In the genomic region with DNA sequence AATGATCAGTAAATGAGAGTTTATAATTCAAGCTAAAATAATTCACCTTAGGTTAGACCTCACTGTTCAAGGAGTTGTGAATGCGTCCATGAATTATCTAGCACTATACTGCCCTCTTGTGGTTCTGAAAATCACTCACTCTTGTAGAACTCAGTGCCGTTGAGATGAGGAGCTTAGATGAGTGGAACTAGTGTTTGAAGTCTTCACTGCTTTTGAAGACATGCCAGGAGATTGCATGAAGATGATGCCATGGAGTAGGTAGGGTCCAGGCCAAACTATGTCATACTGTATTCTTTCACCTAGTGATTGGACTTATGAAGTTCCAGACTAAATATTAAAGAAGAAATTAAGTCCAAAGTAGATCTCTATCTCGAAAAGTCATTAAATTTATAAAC, we compare ENCODE assay signal across 8 cellular contexts. TPM values are rescaled to one million over a fixed set of nuclear protein-coding genes. Genes with fewer than 3 reads are reported as not detected.
DNase-seq lines count a peak whose midpoint lies in the region; ATAC-seq, FAIRE-seq and TF ChIP-seq lines count a peak whose summit lies in the region.

No MANE protein-coding gene starts in this region.

- intact Hi-C loops in dorsolateral prefrontal cortex (cut with DNase I) = loop anchor here (2.0 to 10.0 kb wide), 3 partner anchors 28 to 300 kb away; partner anchors contain the start of genes LYSMD4 (in 2 of the 2) and MEF2A (in 1 of the 2)

- no peaks in the 10 kb centered on the region for H3K9me3 Mint-ChIP-seq in memory B cell

- TF ChIP-seq CTCF in AG04450 (IDR thresholded peaks at IDR 0.05; ENCODE audit: low read depth, low read length) (peak; percentile 74), GM12864 (IDR thresholded peaks at IDR 0.05; ENCODE audit: low read depth, low read length, missing control alignments) (peak; percentile 58), dorsolateral prefrontal cortex (IDR thresholded peaks at IDR 0.05 in 54 of 56, conservative IDR thresholded peaks at IDR 0.05 in 2 of 56; ENCODE audit: low read depth in 1 of 56, partially characterized antibody in 56 of 56) (peak; percentile 78 to 95 (median 88))

- no peak for FAIRE-seq in urothelium cell line (lab: Jason Lieb, UNC)

- H3K27me3 Mint-ChIP-seq in memory B cell = no peaks in the 10 kb centered on the region

- peak overlapping the region; percentile 95 for H3K27ac Mint-ChIP-seq in memory B cell

- H3K36me3 Mint-ChIP-seq in memory B cell = peaks cover 12% of the 10 kb centered on the region

- peaks cover 23% of the 10 kb centered on the region for H3K4me1 Mint-ChIP-seq in memory B cell

- H3K4me3 ChIP-seq in AG04450 (ENCODE audit: low read depth, low read length) = no peak overlapping the region
- H3K4me3 ChIP-seq in GM12864 (ENCODE audit: low read depth, low read length) = no peak overlapping the region
- peak overlapping the region in 17 of 59 donors; percentile 2 to 51 (median 22) for H3K4me3 ChIP-seq in dorsolateral prefrontal cortex

- POLR2A ChIA-PET in AG04450 (lab: Yijun Ruan, JAX) = interaction anchor here (0.6 to 1.0 kb wide), 5 partner anchors 29 to 477 kb away, joined by 3 to 10 read pairs (median 3); partner anchors contain the start of genes LRRC28 and LYSMD4

- no peak overlapping the region for H3K4me3 Mint-ChIP-seq in memory B cell

- H3K27ac ChIP-seq in AG04450 (ENCODE audit: low read depth, low read length) (no peak overlapping the region), dorsolateral prefrontal cortex (peak overlapping the region in 53 of 59 donors; percentile 13 to 93 (median 81))

- DNase-seq in AG04450 (ENCODE audit: low read depth, low spot score) (peak; percentile 84), GM12864 (ENCODE audit: low read depth) (peak; percentile 69), MV-4-11 (lab: John Stamatoyannopoulos, UW) (peak; percentile 77), SIG-M5 (lab: John Stamatoyannopoulos, UW) (peak; percentile 30), dorsolateral prefrontal cortex (peak in 1 of 10 donors; percentile 46), memory B cell (ENCODE audit: low spot score in 2 of 2) (peak; percentile 37 to 78), urothelium cell line (ENCODE audit: low spot score) (peak; percentile 62)

- CTCF ChIA-PET in AG04450 (lab: Charles Lee) = interaction anchor here (0.5 to 4.1 kb wide), 119 partner anchors 9 to 1262 kb away, joined by 3 to 244 read pairs (median 5); partner anchors contain the start of genes LRRC28, LYSMD4 and MEF2A

- peak; percentile 71 for ATAC-seq in HG02588 (IDR thresholded peaks at IDR 0.05; ENCODE audit: unreplicated experiment)
- peak; percentile 75 for ATAC-seq in memory B cell (ENCODE audit: low read depth)

- H3K9me3 ChIP-seq in AG04450 (ENCODE audit: control insufficient read depth, insufficient read depth, low read length) = no peaks in the 10 kb centered on the region

- no peaks in the 10 kb centered on the region for H3K27me3 ChIP-seq in AG04450 (ENCODE audit: control insufficient read depth, insufficient read depth, low read length)
- no peaks in the 10 kb centered on the region for H3K27me3 ChIP-seq in dorsolateral prefrontal cortex

RNA-seq across cellular contexts. Expression of gene LYSMD4, which starts 28.8 kb away (rescaled TPM):
- 3.2 and 3.3 TPM in 2 replicates for polyA plus RNA-seq in AG04450 (2011; rRNA removed)
- 4.5 and 5.2 TPM in 2 replicates for polyA minus RNA-seq in AG04450 (2011; rRNA and poly(A)+ RNA removed)
- total RNA-seq in dorsolateral prefrontal cortex = 10 to 100 TPM; 13.4 to 39.6 (median 21.1) TPM
